ENCODE assay signal across 25 cellular contexts in the genomic region with DNA sequence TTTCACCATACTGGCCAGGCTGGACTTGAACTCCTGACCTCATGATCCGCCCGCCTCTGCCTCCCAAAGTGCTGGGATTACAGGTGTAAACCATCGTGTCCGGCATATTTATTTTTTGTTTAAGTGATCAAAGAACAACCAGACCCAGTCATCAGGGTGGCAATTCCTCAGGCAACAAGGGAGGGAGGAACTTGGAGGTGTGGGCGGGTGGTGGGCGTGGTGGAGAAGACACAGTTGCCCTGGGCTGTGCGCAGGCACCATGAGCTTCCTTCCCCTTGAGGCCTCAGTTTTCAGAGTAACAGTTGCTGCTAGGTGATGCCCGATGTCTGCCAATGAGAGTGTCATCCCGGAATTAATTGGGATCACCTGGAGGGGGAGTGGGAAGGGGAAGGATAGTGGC.
"Had no signal": no experiment of that assay in that cellular context is flagged by ENCODE, and none has a peak within 500 bp of the region (broad histone marks: within the 10 kb centered on the region; RNA-seq: fewer than 3 reads in every experiment).

No MANE protein-coding gene starts in this region.

- H2AFZ ChIP-seq: hepatocyte had no signal

- H3K4me2 ChIP-seq: hepatocyte had no signal

- H3K27me3 ChIP-seq: colonic mucosa, foreskin keratinocyte, hepatocyte had no signal

- H3K9me3 ChIP-seq: colonic mucosa, gastroesophageal sphincter, heart left ventricle, left lung had no signal

- H3K4me1 ChIP-seq: colonic mucosa, foreskin keratinocyte had no signal

- H3K79me2 ChIP-seq: hepatocyte had no signal

- ATAC-seq: effector memory CD8-positive, alpha-beta T cell; esophagus mucosa; foreskin keratinocyte; gastroesophageal sphincter; heart left ventricle; left lung; left ventricle myocardium superior; naive thymus-derived CD4-positive, alpha-beta T cell had no signal

- DNase-seq: colonic mucosa; cortex of kidney; effector CD8-positive, alpha-beta T cell; effector memory CD8-positive, alpha-beta T cell; endodermal cell; erythroblast; foreskin keratinocyte; heart left ventricle; hypothalamus; immature natural killer cell; islet precursor cell; kidney; kidney glomerular epithelial cell; left lung; left ventricle myocardium superior; mammary epithelial cell; mesendoderm; midbrain; naive thymus-derived CD4-positive, alpha-beta T cell had no signal

- FAIRE-seq: frontal cortex, kidney had no signal

- H3K36me3 ChIP-seq: colonic mucosa, gastroesophageal sphincter, heart left ventricle, left lung had no signal

- H3K4me3 ChIP-seq: colonic mucosa, gastroesophageal sphincter, heart left ventricle, hepatocyte, left lung, lung had no signal

- H3K27ac ChIP-seq: colonic mucosa, epithelial cell of prostate, foreskin keratinocyte, gastroesophageal sphincter, heart left ventricle, hepatocyte, left lung had no signal
